In genomic region chr5:38164776-38165399, GRCh38 we compare ENCODE assay signal across 22 cellular contexts.
"Had no signal": no experiment of that assay in that cellular context is flagged by ENCODE, and none has a peak within 500 bp of the region (broad histone marks: within the 10 kb centered on the region; RNA-seq: fewer than 3 reads in every experiment).

No MANE protein-coding gene starts in this region.

- DNase-seq: dermis blood vessel endothelial cell; dorsolateral prefrontal cortex; effector CD4-positive, alpha-beta T cell; effector memory CD4-positive, alpha-beta T cell; foreskin keratinocyte; glutamatergic neuron; head of caudate nucleus; heart right ventricle; hippocampal formation; left cardiac atrium; left lung; left ventricle myocardium superior; lower lobe of right lung; mesenchymal stem cell; mucosa of descending colon had no signal

- H3K36me3 ChIP-seq: esophagus muscularis mucosa, heart right ventricle, left lung, lower lobe of right lung had no signal

- H3K4me3 ChIP-seq: coronary artery, dorsolateral prefrontal cortex, esophagus muscularis mucosa, heart right ventricle, left lung, lower lobe of right lung, mucosa of descending colon had no signal

- H3K9me3 ChIP-seq: esophagus muscularis mucosa, heart right ventricle, left lung, lower lobe of right lung, mucosa of descending colon had no signal

- ATAC-seq: foreskin keratinocyte, heart right ventricle, left cardiac atrium, left lung, left ventricle myocardium superior, lower lobe of right lung, mucosa of descending colon had no signal

- FAIRE-seq: colon, endothelial cell of umbilical vein, frontal cortex, islet of Langerhans, keratinocyte had no signal

- H3K27me3 ChIP-seq: esophagus muscularis mucosa, heart right ventricle, left lung had no signal

- H3K4me1 ChIP-seq: esophagus muscularis mucosa, foreskin keratinocyte, left lung, lower lobe of right lung had no signal

- H3K27ac ChIP-seq: coronary artery, dorsolateral prefrontal cortex, esophagus muscularis mucosa, foreskin keratinocyte, heart right ventricle, left lung, lower lobe of right lung had no signal
